ENCODE assay signal across 9 cellular contexts in the genomic region with DNA sequence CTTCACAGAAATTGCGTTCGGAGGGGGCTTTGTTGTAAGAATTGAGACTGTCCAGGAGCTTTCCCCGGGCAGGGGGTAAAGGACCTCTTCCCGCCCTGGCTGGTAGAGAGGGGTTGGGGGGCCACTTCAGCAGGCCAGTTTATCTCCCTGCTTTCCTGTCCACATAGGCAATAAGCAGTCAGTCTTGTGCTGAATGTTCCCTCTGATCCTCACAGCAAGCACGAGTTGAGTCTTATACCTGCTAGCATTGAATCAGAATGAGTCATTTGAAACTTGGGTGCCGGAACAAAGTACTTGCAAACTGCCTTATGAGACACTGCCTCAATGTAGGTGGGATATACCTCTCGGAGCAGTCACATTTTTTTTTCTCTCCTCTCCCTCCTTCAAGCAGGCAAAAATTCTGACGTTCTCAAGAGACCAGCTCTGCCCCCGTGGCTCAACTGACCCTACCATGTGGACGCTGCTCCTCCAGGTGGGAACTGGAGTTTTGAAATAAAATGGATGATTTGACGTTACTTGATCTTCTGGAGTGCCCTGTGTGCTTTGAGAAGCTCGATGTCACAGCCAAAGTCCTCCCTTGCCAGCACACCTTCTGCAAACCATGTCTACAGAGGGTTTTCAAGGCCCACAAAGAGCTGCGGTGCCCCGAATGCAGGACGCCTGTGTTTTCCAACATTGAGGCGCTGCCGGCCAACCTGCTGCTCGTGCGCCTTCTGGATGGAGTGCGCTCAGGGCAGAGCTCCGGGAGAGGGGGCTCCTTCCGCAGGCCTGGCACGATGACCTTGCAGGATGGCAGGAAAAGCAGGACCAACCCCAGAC. TPM values are rescaled to one million over a fixed set of nuclear protein-coding genes. Genes with fewer than 3 reads are reported as not detected.
A peak's percentile ranks its signal among the peaks of the same experiment; 100 is the strongest.
DNase-seq lines count a peak whose midpoint lies in the region; ATAC-seq, FAIRE-seq and TF ChIP-seq lines count a peak whose summit lies in the region.
"Had no signal": no experiment of that assay in that cellular context is flagged by ENCODE, and none has a peak within 500 bp of the region (broad histone marks: within the 10 kb centered on the region; RNA-seq: fewer than 3 reads in every experiment).

No MANE protein-coding gene starts in this region.

- WGBS in tibial nerve, 2 donors = 76 to 77% methylated on average over 20 to 23 of the region's 23 CpGs

- peak overlapping the region; percentile 70 for H3K4me3 Mint-ChIP-seq in natural killer cell treated with Interleukin-12 subunit alpha and Interleukin-12 subunit beta and Interleukin-15 and Interleukin-18, amount 100 ng/mL, for 72 hours
- no peak overlapping the region for H3K4me3 Mint-ChIP-seq in natural killer cell

- ATAC-seq in natural killer cell treated with Interleukin-12 subunit alpha and Interleukin-12 subunit beta and Interleukin-15 and Interleukin-18, amount 100 ng/mL, for 72 hours = peak in 1 of 2 donors; percentile 66
- ATAC-seq in natural killer cell (no peak), HG03108 (IDR thresholded peaks at IDR 0.05; ENCODE audit: unreplicated experiment) (no peak)

- H3K36me3 ChIP-seq in tibial nerve = no peaks in the 10 kb centered on the region

- intact Hi-C loops in natural killer cell (cut with micrococcal nuclease) = no loop called here

- H3K9me3 Mint-ChIP-seq in natural killer cell treated with Interleukin-12 subunit alpha and Interleukin-12 subunit beta and Interleukin-15 and Interleukin-18, amount 100 ng/mL, for 72 hours = no peaks in the 10 kb centered on the region
- H3K9me3 Mint-ChIP-seq in natural killer cell = no peaks in the 10 kb centered on the region

- no peaks in the 10 kb centered on the region for H3K36me3 Mint-ChIP-seq in natural killer cell treated with Interleukin-12 subunit alpha and Interleukin-12 subunit beta and Interleukin-15 and Interleukin-18, amount 100 ng/mL, for 72 hours
- no peaks in the 10 kb centered on the region for H3K36me3 Mint-ChIP-seq in natural killer cell

- peaks cover 0 to 10% of the 10 kb centered on the region in 2 donors for H3K27me3 ChIP-seq in tibial nerve

- no peak overlapping the region for H3K27ac Mint-ChIP-seq in natural killer cell treated with Interleukin-12 subunit alpha and Interleukin-12 subunit beta and Interleukin-15 and Interleukin-18, amount 100 ng/mL, for 72 hours
- no peak overlapping the region for H3K27ac Mint-ChIP-seq in natural killer cell

- FAIRE-seq in urothelium cell line (lab: Jason Lieb, UNC) = peak; percentile 32
- FAIRE-seq: endometrium had no signal

- H3K9me3 ChIP-seq in tibial nerve = no peaks in the 10 kb centered on the region

- TF ChIP-seq CTCF in natural killer cell (IDR thresholded peaks at IDR 0.05) (no peak), tibial nerve (IDR thresholded peaks at IDR 0.05) (no peak)

- DNase-seq in natural killer cell treated with Interleukin-12 subunit alpha and Interleukin-12 subunit beta and Interleukin-15 and Interleukin-18, amount 100 ng/mL, for 72 hours (ENCODE audit: low spot score) = no peak
- DNase-seq in natural killer cell = no peak
- peak; percentile 84 for DNase-seq in SW480 (ENCODE audit: low spot score)
- DNase-seq in iris pigment epithelial cell (ENCODE audit: low read depth) = peak; percentile 67
- peak; percentile 71 for DNase-seq in urothelium cell line (ENCODE audit: low spot score)
- no peak for DNase-seq in ecto neural progenitor cell (ENCODE audit: low spot score)
- no peak for DNase-seq in tibial nerve (ENCODE audit: low spot score in 2 of 2)

- H3K4me3 ChIP-seq in tibial nerve = no peak overlapping the region

- TF ChIP-seq POLR2A in tibial nerve (IDR thresholded peaks at IDR 0.05) = no peak

- H3K4me1 ChIP-seq in tibial nerve = peaks cover 0 to 28% (median 0%) of the 10 kb centered on the region in 4 donors

- H3K4me1 Mint-ChIP-seq in natural killer cell treated with Interleukin-12 subunit alpha and Interleukin-12 subunit beta and Interleukin-15 and Interleukin-18, amount 100 ng/mL, for 72 hours (ENCODE audit: low read depth in 2 of 2) = peaks cover 6 to 29% of the 10 kb centered on the region in 2 donors
- no peaks in the 10 kb centered on the region for H3K4me1 Mint-ChIP-seq in natural killer cell

- peak overlapping the region in 1 of 4 donors; percentile 57 for H3K27ac ChIP-seq in tibial nerve

- H3K27me3 Mint-ChIP-seq in natural killer cell treated with Interleukin-12 subunit alpha and Interleukin-12 subunit beta and Interleukin-15 and Interleukin-18, amount 100 ng/mL, for 72 hours = peaks cover 36 to 79% of the 10 kb centered on the region in 2 donors
- H3K27me3 Mint-ChIP-seq in natural killer cell (ENCODE audit: low read depth in 2 of 2) = peaks cover 15 to 31% of the 10 kb centered on the region in 2 donors

- no peak for TF ChIP-seq EP300 in tibial nerve (IDR thresholded peaks at IDR 0.05)

RNA-seq across cellular contexts. Expression of gene SH3RF2, which starts 1.3 kb away (rescaled TPM):
- under 1 TPM; 0.07 to 0.50 TPM for total RNA-seq in natural killer cell treated with Interleukin-12 subunit alpha and Interleukin-12 subunit beta and Interleukin-15 and Interleukin-18, amount 100 ng/mL, for 72 hours
- total RNA-seq in natural killer cell = under 1 TPM in 2 of 3 donors, not detected in 1; 0.28 to 0.35 TPM
- 1 to 10 TPM; 1.0 to 5.1 (median 2.0) TPM for total RNA-seq in tibial nerve

Comparison
In these comparisons a context has a peak if more than half of its experiments do, and no peak if none do; other contexts are left out.
1. DNase-seq: peak in SW480 (single experiment), iris pigment epithelial cell (single experiment) and urothelium cell line (single experiment); none in natural killer cell treated with Interleukin-12 subunit alpha and Interleukin-12 subunit beta and Interleukin-15 and Interleukin-18, amount 100 ng/mL, for 72 hours (single experiment), natural killer cell (single experiment), ecto neural progenitor cell (single experiment) and tibial nerve (0 of 2).